In genomic region chr11:104872393-104872792, GRCh38 we compare ENCODE assay signal across 32 cellular contexts. TPM values are rescaled to one million over a fixed set of nuclear protein-coding genes. Genes with fewer than 3 reads are reported as not detected.
"Had no signal": no experiment of that assay in that cellular context is flagged by ENCODE, and none has a peak within 500 bp of the region (broad histone marks: within the 10 kb centered on the region; RNA-seq: fewer than 3 reads in every experiment).

No MANE protein-coding gene starts in this region.

- H3K27ac Mint-ChIP-seq: naive thymus-derived CD4-positive, alpha-beta T cell; natural killer cell; nephron; neural progenitor cell; progenitor cell of endocrine pancreas; stimulated activated effector memory CD8-positive, alpha-beta T cell treated with anti-CD3 and anti-CD28 coated beads, Interleukin-12 subunit alpha, Interleukin-12 subunit beta, amount 100 ng/mL, for 72 hours; stimulated activated naive B cell treated with anti-CD40 and anti-IgM and Interleukin-4, amounts not matched to agents 10 μg/mL and 1 μg/mL and 100 μg/mL, for 72 hours; stimulated activated naive CD8-positive, alpha-beta T cell treated with anti-CD3 and anti-CD28 coated beads, Interleukin-15, amount 100 ng/mL, for 72 hours; type B pancreatic cell had no signal

- H3K27me3 Mint-ChIP-seq: progenitor cell of endocrine pancreas; stimulated activated naive B cell treated with anti-CD40 and anti-IgM and Interleukin-4, amounts not matched to agents 10 μg/mL and 1 μg/mL and 100 μg/mL, for 72 hours; stimulated activated naive CD8-positive, alpha-beta T cell treated with anti-CD3 and anti-CD28 coated beads, Interleukin-15, amount 100 ng/mL, for 72 hours; type B pancreatic cell had no signal

- ATAC-seq: naive thymus-derived CD4-positive, alpha-beta T cell; natural killer cell; psoas muscle; right cardiac atrium; sciatic nerve; stimulated activated effector memory CD8-positive, alpha-beta T cell treated with anti-CD3 and anti-CD28 coated beads, Interleukin-12 subunit alpha, Interleukin-12 subunit beta, amount 100 ng/mL, for 72 hours; stimulated activated naive B cell treated with anti-CD40 and anti-IgM and Interleukin-4, amounts not matched to agents 10 μg/mL and 1 μg/mL and 100 μg/mL, for 72 hours; stimulated activated naive CD8-positive, alpha-beta T cell treated with anti-CD3 and anti-CD28 coated beads, Interleukin-15, amount 100 ng/mL, for 72 hours; upper lobe of right lung had no signal

- H3K4me2 ChIP-seq: neural progenitor cell had no signal

- H3K9ac ChIP-seq: neural progenitor cell, parathyroid adenoma had no signal

- H3K4me3 Mint-ChIP-seq: naive thymus-derived CD4-positive, alpha-beta T cell; natural killer cell; nephron; neural progenitor cell; stimulated activated effector memory CD8-positive, alpha-beta T cell treated with anti-CD3 and anti-CD28 coated beads, Interleukin-12 subunit alpha, Interleukin-12 subunit beta, amount 100 ng/mL, for 72 hours; stimulated activated naive B cell treated with anti-CD40 and anti-IgM and Interleukin-4, amounts not matched to agents 10 μg/mL and 1 μg/mL and 100 μg/mL, for 72 hours; stimulated activated naive CD8-positive, alpha-beta T cell treated with anti-CD3 and anti-CD28 coated beads, Interleukin-15, amount 100 ng/mL, for 72 hours; type B pancreatic cell had no signal

- H3K9me3 Mint-ChIP-seq: natural killer cell; neural progenitor cell; stimulated activated effector memory CD8-positive, alpha-beta T cell treated with anti-CD3 and anti-CD28 coated beads, Interleukin-12 subunit alpha, Interleukin-12 subunit beta, amount 100 ng/mL, for 72 hours; stimulated activated naive B cell treated with anti-CD40 and anti-IgM and Interleukin-4, amounts not matched to agents 10 μg/mL and 1 μg/mL and 100 μg/mL, for 72 hours; type B pancreatic cell had no signal

- H3K4me3 ChIP-seq: neural progenitor cell, ovary, psoas muscle, skin epidermis, suprapubic skin, testis, tibial artery, transverse colon, upper lobe of right lung, uterus had no signal

- H2AFZ ChIP-seq: neural progenitor cell, parathyroid adenoma had no signal

- H3K36me3 ChIP-seq: neural progenitor cell, ovary, suprapubic skin, tibial artery, transverse colon, upper lobe of right lung, uterus had no signal

- H3K9me3 ChIP-seq: ovary, psoas muscle, suprapubic skin, testis, tibial artery, transverse colon, upper lobe of right lung, uterus had no signal

- DNase-seq: naive thymus-derived CD4-positive, alpha-beta T cell; natural killer cell; occipital lobe; ovary; posterior cingulate gyrus; psoas muscle; right cardiac atrium; stimulated activated CD4-positive, alpha-beta T cell treated with anti-CD3 and anti-CD28 coated beads, Interleukin-15, amount 100 ng/mL, for 24 hours; stimulated activated CD4-positive, alpha-beta T cell treated with anti-CD3 and anti-CD28 coated beads, Interleukin-2, amount 100 ng/mL, for 24 hours; stimulated activated CD4-positive, alpha-beta T cell treated with anti-CD3 and anti-CD28 coated beads, Interleukin-2, amount 100 ng/mL, for 48 hours; stimulated activated CD4-positive, alpha-beta T cell treated with anti-CD3 and anti-CD28 coated beads, Interleukin-4, amount 100 ng/mL, for 24 hours; stimulated activated naive B cell treated with anti-CD40 and anti-IgM and Interleukin-4, amounts not matched to agents 10 μg/mL and 1 μg/mL and 100 μg/mL, for 72 hours; stimulated activated naive CD4-positive, alpha-beta T cell treated with Interleukin-2 at 50 U/mL for 16 hours; stimulated activated naive CD8-positive, alpha-beta T cell treated with anti-CD3 and anti-CD28 coated beads, Interleukin-15, amount 100 ng/mL, for 72 hours; substantia nigra; testis; tibial artery; transverse colon; upper lobe of right lung; uterus had no signal

- H3K27me3 ChIP-seq: neural progenitor cell, ovary, suprapubic skin, testis, tibial artery, transverse colon, upper lobe of right lung, uterus had no signal

- H3K4me1 Mint-ChIP-seq: nephron had no signal

- H3K36me3 Mint-ChIP-seq: natural killer cell; neural progenitor cell; stimulated activated effector memory CD8-positive, alpha-beta T cell treated with anti-CD3 and anti-CD28 coated beads, Interleukin-12 subunit alpha, Interleukin-12 subunit beta, amount 100 ng/mL, for 72 hours; stimulated activated naive B cell treated with anti-CD40 and anti-IgM and Interleukin-4, amounts not matched to agents 10 μg/mL and 1 μg/mL and 100 μg/mL, for 72 hours; type B pancreatic cell had no signal

- H3K27ac ChIP-seq: neural progenitor cell, ovary, parathyroid adenoma, psoas muscle, skin epidermis, suprapubic skin, testis, tibial artery, transverse colon, upper lobe of right lung, uterus had no signal

- H3K4me1 ChIP-seq: neural progenitor cell, parathyroid adenoma, psoas muscle, suprapubic skin, testis, tibial artery, transverse colon, upper lobe of right lung, uterus had no signal

RNA-seq across cellular contexts. Expression of gene CASP12, which starts 25.9 kb away (rescaled TPM):
- total RNA-seq: naive thymus-derived CD4-positive, alpha-beta T cell; natural killer cell; occipital lobe; osteoblast; progenitor cell of endocrine pancreas; psoas muscle; renal cortical epithelial cell; suprapubic skin had no signal
- polyA plus RNA-seq: naive thymus-derived CD4-positive, alpha-beta T cell; neural cell had no signal
